In the genomic region with DNA sequence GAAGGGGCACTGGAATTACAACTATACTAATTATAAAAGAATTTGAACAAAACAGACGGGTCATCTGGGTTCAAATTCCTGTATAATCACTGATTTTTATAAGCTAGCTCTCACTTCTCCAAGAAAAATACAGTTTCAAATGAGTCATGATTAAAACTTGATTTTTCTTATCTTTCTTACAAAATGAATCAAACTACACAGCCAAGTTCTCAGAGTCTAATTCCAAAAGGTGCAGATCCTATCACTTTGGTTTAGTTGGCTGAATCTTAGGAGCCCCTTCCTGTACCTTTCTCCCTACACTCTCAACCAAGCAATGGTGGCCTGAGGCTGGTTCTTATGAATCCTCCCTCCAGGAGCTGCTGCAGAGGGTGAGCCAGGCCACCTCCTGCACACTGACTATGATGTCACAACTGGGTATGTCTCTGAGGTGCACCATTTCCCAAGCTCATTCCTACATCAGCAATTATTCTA, we compare ENCODE assay signal across 1 cellular context.
TF ChIP-seq lines count a peak whose summit lies in the region.

No MANE protein-coding gene starts in this region.

TF ChIP-seq in endothelial cell of umbilical vein, 7 proteins besides CTCF, POLR2A, EP300 and RAD21:
- TF ChIP-seq FOS (IDR thresholded peaks at IDR 0.05; ENCODE audit: borderline replicate concordance, insufficient read depth, low read length) = peak; percentile 71
- TF ChIP-seq, protein P1, sequence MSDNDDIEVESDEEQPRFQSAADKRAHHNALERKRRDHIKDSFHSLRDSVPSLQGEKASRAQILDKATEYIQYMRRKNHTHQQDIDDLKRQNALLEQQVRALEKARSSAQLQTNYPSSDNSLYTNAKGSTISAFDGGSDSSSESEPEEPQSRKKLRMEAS (IDR thresholded peaks at IDR 0.05; ENCODE audit: insufficient read depth, insufficient read length) = no peak
- no peak for TF ChIP-seq EZH2 (IDR thresholded peaks at IDR 0.05; ENCODE audit: borderline replicate concordance, low read depth, low read length, severe bottlenecking)
- peak; percentile 69 for TF ChIP-seq JUN (IDR thresholded peaks at IDR 0.05; ENCODE audit: borderline replicate concordance, insufficient read depth, insufficient read length, low read depth)
- peak; percentile 93 for TF ChIP-seq GATA2 (IDR thresholded peaks at IDR 0.05; ENCODE audit: insufficient read depth, insufficient read length, low read depth, low read length)
- TF ChIP-seq POLR2AphosphoS5 (IDR thresholded peaks at IDR 0.05; ENCODE audit: insufficient read depth, low read depth, low read length) = no peak
- no peak for TF ChIP-seq MYC (IDR thresholded peaks at IDR 0.05; ENCODE audit: low read depth, low read length)
